In the genomic region with DNA sequence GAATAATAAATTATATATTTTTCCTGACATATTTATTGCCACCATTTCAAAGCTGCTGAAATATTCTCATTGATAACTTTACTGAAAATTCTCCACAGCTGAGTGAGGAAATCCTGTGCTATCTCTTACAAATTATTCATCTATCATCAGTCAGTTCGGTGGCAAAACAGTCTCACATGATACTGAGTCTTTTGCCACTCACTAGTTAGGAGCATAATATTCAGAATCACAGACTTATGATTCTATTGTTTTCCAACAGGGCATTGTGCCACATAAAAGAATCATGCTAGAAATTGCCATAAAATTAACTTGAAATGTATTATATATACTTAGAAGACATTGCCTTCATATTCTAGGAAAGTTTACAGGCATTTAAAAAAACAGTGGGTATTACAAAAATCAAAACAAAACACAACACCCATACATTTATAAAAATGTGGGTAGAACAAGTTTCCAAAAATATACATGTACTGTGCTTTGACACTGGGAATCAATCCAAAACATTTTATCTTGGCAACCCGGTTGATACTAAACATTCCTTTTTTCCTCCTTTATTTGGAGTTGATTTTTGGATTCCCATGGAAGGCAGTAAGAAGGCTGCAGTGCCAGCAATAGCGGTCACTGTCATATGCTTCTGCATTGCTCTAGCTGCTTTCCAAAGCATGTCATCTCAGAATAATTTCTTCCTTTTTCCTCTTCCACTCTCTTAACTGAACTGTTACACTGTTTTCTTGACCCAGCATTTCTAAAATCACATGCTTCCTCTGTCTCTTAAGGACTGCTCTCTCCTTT, we compare ENCODE assay signal across 2 cellular contexts.
TF ChIP-seq lines count a peak whose summit lies in the region.

No MANE protein-coding gene starts in this region.

TF ChIP-seq in SK-N-SH, 30 proteins besides CTCF, POLR2A, EP300 and RAD21:
- TF ChIP-seq, protein P1, sequence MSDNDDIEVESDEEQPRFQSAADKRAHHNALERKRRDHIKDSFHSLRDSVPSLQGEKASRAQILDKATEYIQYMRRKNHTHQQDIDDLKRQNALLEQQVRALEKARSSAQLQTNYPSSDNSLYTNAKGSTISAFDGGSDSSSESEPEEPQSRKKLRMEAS (IDR thresholded peaks at IDR 0.05; ENCODE audit: low read depth) = no peak
- TF ChIP-seq TCF12 (IDR thresholded peaks at IDR 0.05) = peak; percentile 17; the same call in 1 of the 2 replicates
- peak; percentile 20; the same call in 1 of the 2 replicates for TF ChIP-seq NFIC (IDR thresholded peaks at IDR 0.05; ENCODE audit: borderline replicate concordance)

TF ChIP-seq in endothelial cell of umbilical vein, 7 proteins besides CTCF, POLR2A, EP300 and RAD21:
- peak; percentile 21 for TF ChIP-seq JUN (IDR thresholded peaks at IDR 0.05; ENCODE audit: borderline replicate concordance, insufficient read depth, insufficient read length, low read depth)
- no peak for TF ChIP-seq GATA2 (IDR thresholded peaks at IDR 0.05; ENCODE audit: insufficient read depth, insufficient read length, low read depth, low read length)
- TF ChIP-seq EZH2 (IDR thresholded peaks at IDR 0.05; ENCODE audit: borderline replicate concordance, low read depth, low read length, severe bottlenecking) = no peak
- TF ChIP-seq POLR2AphosphoS5 (IDR thresholded peaks at IDR 0.05; ENCODE audit: insufficient read depth, low read depth, low read length) = no peak
TF ChIP-seq in endothelial cell of umbilical vein: peak in this region for 1.
